In the genomic region with DNA sequence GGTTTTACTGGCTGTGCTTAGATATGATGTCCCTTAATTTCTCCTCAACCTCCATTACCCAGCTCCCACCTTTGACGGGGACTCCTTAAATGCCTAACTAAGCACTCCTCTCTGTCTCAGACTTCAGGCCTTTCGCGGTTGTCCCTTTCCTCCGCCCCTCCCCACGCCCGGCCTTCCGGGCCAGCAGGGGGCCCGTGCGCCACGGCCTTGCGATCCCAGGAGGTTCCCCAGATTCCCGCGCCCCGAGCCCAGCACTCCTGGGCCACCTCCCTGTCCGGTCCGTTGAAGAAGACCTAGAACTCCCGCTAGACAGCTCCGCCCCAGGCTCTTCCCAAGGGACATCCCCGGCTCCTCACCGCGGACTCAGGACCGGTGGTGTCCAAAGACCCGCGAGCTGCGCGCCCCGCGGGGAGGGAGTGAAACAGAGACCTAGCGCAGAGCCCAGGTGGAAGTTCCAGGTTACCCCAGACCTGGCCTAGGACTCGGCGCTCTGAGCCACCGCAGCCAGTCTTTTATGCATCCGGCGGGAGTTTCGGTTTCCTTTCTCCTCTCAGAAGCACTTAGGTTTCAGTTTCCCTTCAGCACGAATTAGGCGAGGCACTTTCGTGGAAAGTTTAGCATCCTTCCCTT, we compare ENCODE assay signal across 8 cellular contexts. TPM values are rescaled to one million over a fixed set of nuclear protein-coding genes. Genes with fewer than 3 reads are reported as not detected.
DNase-seq lines count a peak whose midpoint lies in the region; ATAC-seq lines count a peak whose summit lies in the region.

TSS of gene DDX60 (minus strand) at position 487 of the 630 bp plus-strand sequence. CDS start 7,493 bp downstream, outside the sequence.

- CTCF ChIA-PET in activated naive CD4-positive, alpha-beta T cell treated with anti-CD3 and anti-CD28 coated beads for 36 hours (lab: Charles Lee): interaction anchor here (0.9 to 1.1 kb wide), 2 partner anchors 10 to 61 kb away, joined by 3 read pairs; no protein-coding TSS in a partner anchor

- DNase-seq in DMS53 treated with DMSO at 0.1 percent for 48 hours (lab: John Stamatoyannopoulos, UW; ENCODE audit: unreplicated experiment) (peak; percentile 53), SJCRH30 (peak; percentile 73 to 76), germinal center (ENCODE audit: low spot score) (peak; percentile 61), nucleus accumbens (lab: John Stamatoyannopoulos, UW) (peak in 49 of 56 donors; percentile 3 to 66 (median 25)), superior temporal gyrus (ENCODE audit: extremely low spot score) (peak; percentile 76)
- peak; percentile 90 for DNase-seq in activated naive CD4-positive, alpha-beta T cell treated with anti-CD3 and anti-CD28 coated beads for 36 hours

- peak within 1 kb of the TSS; percentile 97 to 99 (median 98) for H3K4me3 Mint-ChIP-seq in IgD-negative memory B cell
- peak within 1 kb of the TSS; percentile 85 for H3K4me3 Mint-ChIP-seq in activated naive CD4-positive, alpha-beta T cell treated with anti-CD3 and anti-CD28 coated beads for 36 hours

- H3K4me1 Mint-ChIP-seq in IgD-negative memory B cell: peaks cover 21 to 25% (median 24%) of the 10 kb centered on the region in 3 donors
- H3K4me1 Mint-ChIP-seq in activated naive CD4-positive, alpha-beta T cell treated with anti-CD3 and anti-CD28 coated beads for 36 hours (ENCODE audit: low read depth): peaks cover 31% of the 10 kb centered on the region

- peaks cover 7% of the 10 kb centered on the region for H3K36me3 Mint-ChIP-seq in IgD-negative memory B cell
- no peaks in the 10 kb centered on the region for H3K36me3 Mint-ChIP-seq in activated naive CD4-positive, alpha-beta T cell treated with anti-CD3 and anti-CD28 coated beads for 36 hours (ENCODE audit: low read depth)

- intact Hi-C loops in activated naive CD4-positive, alpha-beta T cell treated with anti-CD3 and anti-CD28 coated beads for 36 hours (cut with micrococcal nuclease): loop anchor here (1.0 to 5.0 kb wide), 6 partner anchors 104 to 1344 kb away; partner anchors contain the start of gene CBR4

- H3K4me1 ChIP-seq in SJCRH30: peaks cover 6% of the 10 kb centered on the region; the same call in 1 of the 2 replicates

- H3K27ac ChIP-seq in SJCRH30: peak within 1 kb of the TSS; percentile 90

- H3K36me3 ChIP-seq in SJCRH30: no peaks in the 10 kb centered on the region; the same call in 1 of the 2 replicates

- H3K9me3 Mint-ChIP-seq in IgD-negative memory B cell: no peaks in the 10 kb centered on the region
- no peaks in the 10 kb centered on the region for H3K9me3 Mint-ChIP-seq in activated naive CD4-positive, alpha-beta T cell treated with anti-CD3 and anti-CD28 coated beads for 36 hours

- H3K9me3 ChIP-seq in SJCRH30 (replicated peaks): no peaks in the 10 kb centered on the region

- H3K4me3 ChIP-seq in SJCRH30: peak within 1 kb of the TSS; percentile 78

- no peaks in the 10 kb centered on the region for H3K27me3 Mint-ChIP-seq in IgD-negative memory B cell
- H3K27me3 Mint-ChIP-seq in activated naive CD4-positive, alpha-beta T cell treated with anti-CD3 and anti-CD28 coated beads for 36 hours (ENCODE audit: low read depth): no peaks in the 10 kb centered on the region

- peak; percentile 98 for ATAC-seq in GM21529 (IDR thresholded peaks at IDR 0.05; ENCODE audit: unreplicated experiment)

- H3K27ac Mint-ChIP-seq in IgD-negative memory B cell: peak within 1 kb of the TSS; percentile 91 to 99 (median 98)
- peak within 1 kb of the TSS; percentile 89 for H3K27ac Mint-ChIP-seq in activated naive CD4-positive, alpha-beta T cell treated with anti-CD3 and anti-CD28 coated beads for 36 hours

- H3K27me3 ChIP-seq in SJCRH30: no peaks in the 10 kb centered on the region

RNA-seq across cellular contexts. Expression of gene DDX60, which starts in this region (rescaled TPM):
- 13.1 TPM for polyA plus RNA-seq in IgD-negative memory B cell
- total RNA-seq in SJCRH30 (2014; rRNA removed; shearing (Covaris generic)): 1.6 and 2.2 TPM in 2 replicates
- 10 to 100 TPM; 26.8 to 28.2 TPM for total RNA-seq in activated naive CD4-positive, alpha-beta T cell treated with anti-CD3 and anti-CD28 coated beads for 36 hours

Comparison
In these comparisons a context has a peak if more than half of its experiments do, and no peak if none do; other contexts are left out.
1. Peak in every context shown above with its lines: DNase-seq, ATAC-seq, H3K4me3 ChIP-seq and H3K27ac ChIP-seq.
2. DNase-seq: peak in every context shown above with its lines; median percentile 90 in activated naive CD4-positive, alpha-beta T cell treated with anti-CD3 and anti-CD28 coated beads for 36 hours; 76 in superior temporal gyrus; 74 in SJCRH30; 61 in germinal center; 53 in DMS53 treated with DMSO at 0.1 percent for 48 hours; 25 in nucleus accumbens.